Comparison of ENCODE assay signal across 21 cellular contexts in genomic region chr19:40245506-40246128, GRCh38. TPM values are rescaled to one million over a fixed set of nuclear protein-coding genes. Genes with fewer than 3 reads are reported as not detected.
A peak's percentile ranks its signal among the peaks of the same experiment; 100 is the strongest.
DNase-seq lines count a peak whose midpoint lies in the region; ATAC-seq, FAIRE-seq and TF ChIP-seq lines count a peak whose summit lies in the region.
"Had no signal": no experiment of that assay in that cellular context is flagged by ENCODE, and none has a peak within 500 bp of the region (broad histone marks: within the 10 kb centered on the region; RNA-seq: fewer than 3 reads in every experiment).

No MANE protein-coding gene starts in this region.

- no peaks in the 10 kb centered on the region for H3F3A ChIP-seq in smooth muscle cell (ENCODE audit: low read depth)

- H3K36me3 Mint-ChIP-seq in natural killer cell, result no peaks in the 10 kb centered on the region
- H3K36me3 Mint-ChIP-seq in natural killer cell treated with Interleukin-12 subunit alpha and Interleukin-12 subunit beta and Interleukin-15 and Interleukin-18, amount 100 ng/mL, for 72 hours, result no peaks in the 10 kb centered on the region
- no peaks in the 10 kb centered on the region for H3K36me3 Mint-ChIP-seq in neural crest cell (ENCODE audit: low read depth)

- H3K4me1 Mint-ChIP-seq in natural killer cell (peaks cover 23 to 46% of the 10 kb centered on the region in 2 donors), neural crest cell (peaks cover 11% of the 10 kb centered on the region)
- peaks cover 4 to 12% of the 10 kb centered on the region in 2 donors for H3K4me1 Mint-ChIP-seq in natural killer cell treated with Interleukin-12 subunit alpha and Interleukin-12 subunit beta and Interleukin-15 and Interleukin-18, amount 100 ng/mL, for 72 hours (ENCODE audit: low read depth in 2 of 2)

- peaks cover 4% of the 10 kb centered on the region in 2 donors for H3K36me3 ChIP-seq in kidney (ENCODE audit: control insufficient read depth in 1 of 2, insufficient read depth in 2 of 2, low read length in 2 of 2)
- H3K36me3 ChIP-seq in smooth muscle cell (ENCODE audit: low read depth), result no peaks in the 10 kb centered on the region

- no peaks in the 10 kb centered on the region for H3K9me3 ChIP-seq in kidney (ENCODE audit: control insufficient read depth in 1 of 2, low read length in 2 of 2)
- no peaks in the 10 kb centered on the region for H3K9me3 ChIP-seq in smooth muscle cell (replicated peaks; ENCODE audit: low read depth)
- H3K9me3 ChIP-seq: BLaER1 treated with 17β-estradiol and CSF1 and Interleukin-3, amounts not matched to agents 10 nM and 100 nM had no signal

- H3K4me1 ChIP-seq in kidney (ENCODE audit: control insufficient read depth in 1 of 2, insufficient read depth in 1 of 2, low read depth in 1 of 2, low read length in 2 of 2) (peaks cover 15 to 16% of the 10 kb centered on the region in 2 donors), smooth muscle cell (ENCODE audit: low read depth) (no peaks in the 10 kb centered on the region)

- H3K4me3 ChIP-seq in kidney (ENCODE audit: low read length in 2 of 2) (no peak overlapping the region), smooth muscle cell (no peak overlapping the region)
- H3K4me3 ChIP-seq: BLaER1 treated with 17β-estradiol and CSF1 and Interleukin-3, amounts not matched to agents 10 nM and 100 nM had no signal

- intact Hi-C loops in natural killer cell (cut with micrococcal nuclease), result no loop called here
- intact Hi-C loops in kidney (cut with DNase I), result no loop called here

- WGBS in smooth muscle cell (ENCODE audit: low lambda C conversion rate), result 98% methylated on average over 9 of the region's 9 CpGs

- H3K27me3 Mint-ChIP-seq in natural killer cell (ENCODE audit: low read depth in 2 of 2) (no peaks in the 10 kb centered on the region), neural crest cell (ENCODE audit: low read depth) (no peaks in the 10 kb centered on the region)
- no peaks in the 10 kb centered on the region for H3K27me3 Mint-ChIP-seq in natural killer cell treated with Interleukin-12 subunit alpha and Interleukin-12 subunit beta and Interleukin-15 and Interleukin-18, amount 100 ng/mL, for 72 hours

- no peak overlapping the region for H3K9ac ChIP-seq in kidney (ENCODE audit: low read length in 2 of 2)
- H3K9ac ChIP-seq in smooth muscle cell (ENCODE audit: low read depth), result no peak overlapping the region

- peak overlapping the region in 1 of 2 donors; percentile 51 for H3K27ac ChIP-seq in kidney (ENCODE audit: low read depth in 2 of 2, low read length in 2 of 2)
- no peak overlapping the region for H3K27ac ChIP-seq in smooth muscle cell (ENCODE audit: low read depth)
- H3K27ac ChIP-seq: BLaER1 treated with 17β-estradiol and CSF1 and Interleukin-3, amounts not matched to agents 10 nM and 100 nM; HL-60 had no signal

- H4K20me1 ChIP-seq in smooth muscle cell (ENCODE audit: low read depth), result peaks cover 67% of the 10 kb centered on the region

- H3K4me2 ChIP-seq in smooth muscle cell, result no peak overlapping the region
- H3K4me2 ChIP-seq: BLaER1 treated with 17β-estradiol and CSF1 and Interleukin-3, amounts not matched to agents 10 nM and 100 nM had no signal

- no peak for ATAC-seq in natural killer cell
- ATAC-seq in natural killer cell treated with Interleukin-12 subunit alpha and Interleukin-12 subunit beta and Interleukin-15 and Interleukin-18, amount 100 ng/mL, for 72 hours, result no peak

- H3K4me3 Mint-ChIP-seq in natural killer cell (no peak overlapping the region), neural crest cell (no peak overlapping the region)
- H3K4me3 Mint-ChIP-seq in natural killer cell treated with Interleukin-12 subunit alpha and Interleukin-12 subunit beta and Interleukin-15 and Interleukin-18, amount 100 ng/mL, for 72 hours, result no peak overlapping the region

- DNase-seq in natural killer cell (no peak), kidney (peak; percentile 22), neural crest cell (ENCODE audit: low read depth, low spot score) (no peak), NCI-H748 (lab: John Stamatoyannopoulos, UW; ENCODE audit: unreplicated experiment) (no peak), activated gamma-delta T cell treated with Interleukin-2 at 50 U/mL for 16 hours (no peak), NCI-H446 (lab: John Stamatoyannopoulos, UW) (no peak), smooth muscle cell (lab: John Stamatoyannopoulos, UW; ENCODE audit: unreplicated experiment) (no peak)
- DNase-seq in natural killer cell treated with Interleukin-12 subunit alpha and Interleukin-12 subunit beta and Interleukin-15 and Interleukin-18, amount 100 ng/mL, for 72 hours (ENCODE audit: low spot score), result no peak
- DNase-seq: DMS79 treated with DMSO at 0.1 percent for 48 hours, H7, NCI-H1417, NCI-H187 treated with DMSO at 0.1 percent for 48 hours, NCI-H345, NCI-H748 treated with DMSO at 0.1 percent for 48 hours, OCI-M1 had no signal

- H3K9me3 Mint-ChIP-seq in natural killer cell, result no peaks in the 10 kb centered on the region
- H3K9me3 Mint-ChIP-seq in natural killer cell treated with Interleukin-12 subunit alpha and Interleukin-12 subunit beta and Interleukin-15 and Interleukin-18, amount 100 ng/mL, for 72 hours, result no peaks in the 10 kb centered on the region
- no peaks in the 10 kb centered on the region for H3K9me3 Mint-ChIP-seq in neural crest cell

- H3K27ac Mint-ChIP-seq in natural killer cell, result peak overlapping the region; percentile 13
- no peak overlapping the region for H3K27ac Mint-ChIP-seq in natural killer cell treated with Interleukin-12 subunit alpha and Interleukin-12 subunit beta and Interleukin-15 and Interleukin-18, amount 100 ng/mL, for 72 hours
- H3K27ac Mint-ChIP-seq in neural crest cell (ENCODE audit: unreplicated experiment), result peak overlapping the region; percentile 27

- FAIRE-seq in kidney (lab: Jason Lieb, UNC), result no peak
- FAIRE-seq: G401.6, HTR-8/SVneo had no signal

- H3K79me2 ChIP-seq in smooth muscle cell (ENCODE audit: low read depth), result peaks cover 6% of the 10 kb centered on the region

- H3K27me3 ChIP-seq in smooth muscle cell (ENCODE audit: low read depth), result no peaks in the 10 kb centered on the region
- H3K27me3 ChIP-seq: BLaER1 treated with 17β-estradiol and CSF1 and Interleukin-3, amounts not matched to agents 10 nM and 100 nM had no signal

- TF ChIP-seq CTCF in natural killer cell (IDR thresholded peaks at IDR 0.05), result no peak
- no peak for TF ChIP-seq CTCF in kidney (IDR thresholded peaks at IDR 0.05; ENCODE audit: borderline replicate concordance, extremely low read depth, insufficient read depth)
- TF ChIP-seq CTCF in neural crest cell (conservative IDR thresholded peaks at IDR 0.05), result no peak
- no peak for TF ChIP-seq CTCF in smooth muscle cell (IDR thresholded peaks at IDR 0.05; ENCODE audit: borderline replicate concordance, insufficient read depth, poor library complexity, severe bottlenecking)

- H2AFZ ChIP-seq in smooth muscle cell (ENCODE audit: low read depth), result no peak overlapping the region

RNA-seq across cellular contexts. Expression of gene CCNP, which starts 19.1 kb away (rescaled TPM):
- total RNA-seq in natural killer cell (1 to 10 TPM; 1.2 to 1.8 (median 1.2) TPM), kidney (1.2 TPM), neural crest cell (0.43 and 0.47 TPM in 2 replicates), smooth muscle cell (not detected in 2 replicates)
- total RNA-seq in natural killer cell treated with Interleukin-12 subunit alpha and Interleukin-12 subunit beta and Interleukin-15 and Interleukin-18, amount 100 ng/mL, for 72 hours, result under 1 TPM in 1 of 2 donors, not detected in 1; 0.98 TPM
- polyA plus RNA-seq in kidney (ENCODE audit: insufficient read depth, low read depth, low replicate concordance) (2.1 TPM), smooth muscle cell (0.23 and 0.38 TPM in 2 replicates)
- total RNA-seq: A172, RPMI7951 had no signal

RNA-seq across cellular contexts. Expression of gene TTC9B, which starts 27.4 kb away (rescaled TPM):
- not detected for total RNA-seq in natural killer cell
- not detected for total RNA-seq in natural killer cell treated with Interleukin-12 subunit alpha and Interleukin-12 subunit beta and Interleukin-15 and Interleukin-18, amount 100 ng/mL, for 72 hours
- total RNA-seq in kidney, result not detected
- not detected for polyA plus RNA-seq in kidney (ENCODE audit: insufficient read depth, low read depth, low replicate concordance)
- 1.7 and 2.5 TPM in 2 replicates for total RNA-seq in neural crest cell
- not detected in 2 replicates for total RNA-seq in smooth muscle cell
- 0.90 TPM in 1 of 2 replicates, not detected in the other for polyA plus RNA-seq in smooth muscle cell
- total RNA-seq: A172, H7, RPMI7951 had no signal

RNA-seq across cellular contexts. Expression of gene AKT2, which starts 39.5 kb away (rescaled TPM):
- total RNA-seq in natural killer cell (100 to 1,000 TPM; 234 to 292 (median 261) TPM), kidney (154 TPM), neural crest cell (147 and 150 TPM in 2 replicates), smooth muscle cell (54.9 and 62.6 TPM in 2 replicates)
- total RNA-seq in natural killer cell treated with Interleukin-12 subunit alpha and Interleukin-12 subunit beta and Interleukin-15 and Interleukin-18, amount 100 ng/mL, for 72 hours, result 100 to 1,000 TPM; 131 to 180 TPM
- polyA plus RNA-seq in kidney (ENCODE audit: insufficient read depth, low read depth, low replicate concordance) (75.0 TPM), smooth muscle cell (26.6 and 39.1 TPM in 2 replicates)

RNA-seq across cellular contexts. Expression of gene MAP3K10, which starts 54.4 kb away (rescaled TPM):
- 10 to 100 TPM; 27.1 to 39.0 (median 36.0) TPM for total RNA-seq in natural killer cell
- total RNA-seq in natural killer cell treated with Interleukin-12 subunit alpha and Interleukin-12 subunit beta and Interleukin-15 and Interleukin-18, amount 100 ng/mL, for 72 hours, result 10 to 100 TPM; 13.2 to 28.4 TPM
- total RNA-seq in kidney, result 17.3 TPM
- polyA plus RNA-seq in kidney (ENCODE audit: insufficient read depth, low read depth, low replicate concordance), result 15.0 TPM
- 30.3 and 34.2 TPM in 2 replicates for total RNA-seq in neural crest cell
- total RNA-seq in smooth muscle cell, result 4.4 and 14.8 TPM in 2 replicates
- polyA plus RNA-seq in smooth muscle cell, result 7.8 and 14.1 TPM in 2 replicates

Comparison
In these comparisons a context has a peak if more than half of its experiments do, and no peak if none do; other contexts are left out.
1. H3K27ac Mint-ChIP-seq: peak in natural killer cell (2 of 2) and neural crest cell (single experiment); none in natural killer cell treated with Interleukin-12 subunit alpha and Interleukin-12 subunit beta and Interleukin-15 and Interleukin-18, amount 100 ng/mL, for 72 hours (0 of 2).